In the genomic region with DNA sequence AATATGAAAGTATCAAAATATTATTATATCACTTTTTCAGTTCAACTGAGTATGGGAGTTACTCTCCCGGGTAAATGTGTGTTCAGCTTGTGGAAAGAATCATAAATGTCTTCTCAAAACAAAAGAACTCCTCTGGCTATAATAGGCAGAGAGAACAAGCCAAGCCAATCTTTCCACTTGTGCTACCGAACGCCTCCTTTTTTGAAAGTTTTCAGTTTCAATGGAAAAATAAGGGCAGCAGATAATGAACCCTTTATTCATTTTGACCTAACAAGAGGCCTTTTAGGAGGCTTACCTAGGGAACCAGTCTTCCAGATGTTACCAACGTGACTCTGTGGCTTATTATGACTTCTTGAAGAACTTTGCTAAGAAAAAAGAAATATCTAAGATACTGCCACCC, we compare ENCODE assay signal across 25 cellular contexts.
"Had no signal": no experiment of that assay in that cellular context is flagged by ENCODE, and none has a peak within 500 bp of the region (broad histone marks: within the 10 kb centered on the region; RNA-seq: fewer than 3 reads in every experiment).

No MANE protein-coding gene starts in this region.

- H3K4me1 ChIP-seq: body of pancreas had no signal

- H3K9me3 ChIP-seq: ascending aorta, body of pancreas, SJSA1 had no signal

- H3K27me3 ChIP-seq: ascending aorta, body of pancreas, MG63, SJSA1 had no signal

- H3K27ac Mint-ChIP-seq: activated B cell treated with CpG ODN at 0.5 μM for 24 hours; activated CD8-positive, alpha-beta T cell treated with anti-CD3 and anti-CD28 coated beads, Interleukin-2, amount 10 ng/mL, durations not matched to agents 7 days and 5 days; activated naive CD4-positive, alpha-beta T cell treated with anti-CD3 and anti-CD28 coated beads for 36 hours; T-cell had no signal

- DNase-seq: activated B cell treated with CpG ODN at 0.5 μM for 24 hours; activated CD4-positive, alpha-beta T cell treated with anti-CD3 and anti-CD28 coated beads for 1 hour; activated CD8-positive, alpha-beta memory T cell treated with anti-CD3 and anti-CD28 coated beads, Interleukin-2, amount 50 U/mL, for 48 hours; activated CD8-positive, alpha-beta T cell treated with anti-CD3 and anti-CD28 coated beads, Interleukin-2, amount 10 ng/mL, durations not matched to agents 7 days and 5 days; activated gamma-delta T cell; activated naive CD4-positive, alpha-beta T cell treated with anti-CD3 and anti-CD28 coated beads for 36 hours; activated T-cell treated with anti-CD3 and anti-CD28 coated beads, Interleukin-2, amount 50 U/mL, for 1 hour; amniotic stem cell; body of pancreas; central memory CD4-positive, alpha-beta T cell; MG63; NCI-H1105; NCI-H1436; NCI-H1694 treated with DMSO at 0.1 percent for 48 hours; NCI-H2029 treated with DMSO at 0.1 percent for 48 hours; NCI-H345; NCI-H510A; NCI-H526 treated with DMSO at 0.1 percent for 48 hours; PC-3; SHP77; T-cell; T-helper 2 cell; T1000 had no signal

- ATAC-seq: activated CD8-positive, alpha-beta T cell treated with anti-CD3 and anti-CD28 coated beads, Interleukin-2, amount 10 ng/mL, durations not matched to agents 7 days and 5 days; body of pancreas; PC-3; T-cell had no signal

- H3K4me3 Mint-ChIP-seq: activated B cell treated with CpG ODN at 0.5 μM for 24 hours; activated CD8-positive, alpha-beta T cell treated with anti-CD3 and anti-CD28 coated beads, Interleukin-2, amount 10 ng/mL, durations not matched to agents 7 days and 5 days; activated naive CD4-positive, alpha-beta T cell treated with anti-CD3 and anti-CD28 coated beads for 36 hours; T-cell had no signal

- H3K27me3 Mint-ChIP-seq: activated B cell treated with CpG ODN at 0.5 μM for 24 hours had no signal

- H3K9me3 Mint-ChIP-seq: activated B cell treated with CpG ODN at 0.5 μM for 24 hours; activated naive CD4-positive, alpha-beta T cell treated with anti-CD3 and anti-CD28 coated beads for 36 hours; T-cell had no signal

- H3K4me1 Mint-ChIP-seq: T-cell had no signal

- H3K27ac ChIP-seq: ascending aorta, body of pancreas, SJSA1 had no signal

- H3K36me3 Mint-ChIP-seq: T-cell had no signal

- H3K4me3 ChIP-seq: ascending aorta, body of pancreas, MG63, SJSA1 had no signal

- H3K36me3 ChIP-seq: ascending aorta, MG63, SJSA1 had no signal
